8 cellular contexts compared by ENCODE assay signal in the genomic region with DNA sequence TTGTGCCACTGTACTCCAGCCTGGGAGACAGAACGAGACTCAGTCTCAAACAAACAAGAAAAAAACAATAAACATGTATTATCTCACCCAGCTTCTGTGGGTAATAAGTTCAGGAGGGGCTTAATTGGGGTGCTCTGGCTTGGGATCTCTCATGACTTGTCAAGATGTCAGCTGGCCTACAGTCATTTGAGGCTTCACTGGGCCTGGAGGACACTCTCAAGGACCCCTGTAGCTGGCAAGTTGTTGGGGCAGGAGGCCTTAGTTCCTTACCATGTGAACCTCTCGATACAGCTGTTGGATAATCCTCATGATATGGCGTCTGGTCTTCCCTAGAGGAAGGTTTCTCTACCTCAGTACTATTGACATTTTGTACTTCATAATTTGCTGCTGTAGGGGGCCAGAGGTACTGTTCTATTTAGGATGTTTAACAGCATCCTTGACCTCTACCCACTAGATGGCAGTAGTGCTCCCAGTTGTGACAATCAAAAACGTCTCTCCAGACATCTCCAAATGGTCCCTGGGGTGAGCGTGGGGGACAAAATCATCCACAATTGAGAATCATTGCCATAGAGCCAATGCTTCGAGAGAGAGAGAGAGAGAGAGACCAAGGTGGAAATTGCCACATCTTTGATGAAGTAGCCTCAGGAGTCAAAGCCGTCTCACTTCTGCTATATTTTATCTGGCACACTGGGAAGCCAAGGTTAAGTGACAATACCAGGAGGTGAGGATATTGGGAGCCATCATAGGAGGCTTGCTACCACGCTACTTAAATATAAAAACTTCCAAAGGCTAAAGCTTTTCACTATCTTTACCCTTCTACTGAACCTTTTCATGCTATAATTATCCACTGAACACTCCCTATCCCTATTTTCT. TPM values are rescaled to one million over a fixed set of nuclear protein-coding genes. Genes with fewer than 3 reads are reported as not detected.
DNase-seq lines count a peak whose midpoint lies in the region; ATAC-seq and TF ChIP-seq lines count a peak whose summit lies in the region.

No MANE protein-coding gene starts in this region.

- ATAC-seq in HG03196 (IDR thresholded peaks at IDR 0.05; ENCODE audit: unreplicated experiment) = peak; percentile 82
- peak; percentile 74 to 82 for ATAC-seq in activated CD4-positive, CD25-positive, alpha-beta regulatory T cell treated with anti-CD3 and anti-CD28 coated beads, Interleukin-2, amount 50 U/mL, for 24 hours

- no peak overlapping the region for H3K27ac ChIP-seq in liver (ENCODE audit: low read depth in 1 of 2, low read length in 2 of 2)

- no peaks in the 10 kb centered on the region for H3K36me3 ChIP-seq in liver (ENCODE audit: control insufficient read depth in 4 of 4, insufficient read depth in 3 of 4, low read depth in 1 of 4, low read length in 3 of 4)

- peak; percentile 76 to 85 for TF ChIP-seq RAD21 in liver (IDR thresholded peaks at IDR 0.05)

- H3K9ac ChIP-seq in liver (ENCODE audit: low read depth in 1 of 2, low read length in 2 of 2) = no peak overlapping the region

- no peaks in the 10 kb centered on the region for H3K9me3 ChIP-seq in liver (ENCODE audit: control insufficient read depth in 4 of 4, low read length in 3 of 4)

- H3K4me1 ChIP-seq in liver (ENCODE audit: control insufficient read depth in 4 of 4, insufficient read depth in 4 of 4, low read length in 3 of 4) = peaks cover 0 to 3% (median 0%) of the 10 kb centered on the region in 4 donors

- H3K27me3 ChIP-seq in liver (ENCODE audit: control insufficient read depth in 4 of 4, insufficient read depth in 4 of 4, low read length in 3 of 4) = no peaks in the 10 kb centered on the region

- H3K4me3 ChIP-seq in GM12875 (ENCODE audit: low read depth, low read length) (no peak overlapping the region), liver (ENCODE audit: low read depth in 1 of 3, low read length in 3 of 3) (no peak overlapping the region)

- 33% methylated on average over 8 of the region's 8 CpGs for WGBS in liver

- DNase-seq in NCI-H510A (lab: John Stamatoyannopoulos, UW) (peak; percentile 12), cerebellum (ENCODE audit: low spot score) (peak; percentile 15), 8988T (no peak)
- DNase-seq in stimulated activated CD8-positive, alpha-beta memory T cell treated with anti-CD3 and anti-CD28 coated beads, Interleukin-15, amount 100 ng/mL, for 48 hours (ENCODE audit: low read depth in 2 of 2) = peak; percentile 12 to 27

- TF ChIP-seq CTCF in GM12875 (IDR thresholded peaks at IDR 0.05; ENCODE audit: borderline replicate concordance, insufficient read depth, low read depth, low read length) (peak; percentile 77), liver (IDR thresholded peaks at IDR 0.05; ENCODE audit: low read depth, low read length, missing input control) (peak; percentile 72)

TF ChIP-seq in liver, 16 proteins besides CTCF, POLR2A, EP300 and RAD21:
- no peak for TF ChIP-seq HNF4G (IDR thresholded peaks at IDR 0.05)
- TF ChIP-seq REST (IDR thresholded peaks at IDR 0.05) = no peak
- no peak for TF ChIP-seq HNF4A (conservative IDR thresholded peaks at IDR 0.05)
- no peak for TF ChIP-seq RXRA (IDR thresholded peaks at IDR 0.05)
- no peak for TF ChIP-seq SP1 (IDR thresholded peaks at IDR 0.05)
- TF ChIP-seq, protein P1, sequence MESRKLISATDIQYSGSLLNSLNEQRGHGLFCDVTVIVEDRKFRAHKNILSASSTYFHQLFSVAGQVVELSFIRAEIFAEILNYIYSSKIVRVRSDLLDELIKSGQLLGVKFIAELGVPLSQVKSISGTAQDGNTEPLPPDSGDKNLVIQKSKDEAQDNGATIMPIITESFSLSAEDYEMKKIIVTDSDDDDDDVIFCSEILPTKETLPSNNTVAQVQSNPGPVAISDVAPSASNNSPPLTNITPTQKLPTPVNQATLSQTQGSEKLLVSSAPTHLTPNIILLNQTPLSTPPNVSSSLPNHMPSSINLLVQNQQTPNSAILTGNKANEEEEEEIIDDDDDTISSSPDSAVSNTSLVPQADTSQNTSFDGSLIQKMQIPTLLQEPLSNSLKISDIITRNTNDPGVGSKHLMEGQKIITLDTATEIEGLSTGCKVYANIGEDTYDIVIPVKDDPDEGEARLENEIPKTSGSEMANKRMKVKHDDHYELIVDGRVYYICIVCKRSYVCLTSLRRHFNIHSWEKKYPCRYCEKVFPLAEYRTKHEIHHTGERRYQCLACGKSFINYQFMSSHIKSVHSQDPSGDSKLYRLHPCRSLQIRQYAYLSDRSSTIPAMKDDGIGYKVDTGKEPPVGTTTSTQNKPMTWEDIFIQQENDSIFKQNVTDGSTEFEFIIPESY (IDR thresholded peaks at IDR 0.05) = no peak
- TF ChIP-seq GABPA (IDR thresholded peaks at IDR 0.05 in 1 of 2, conservative IDR thresholded peaks at IDR 0.05 in 1 of 2) = no peak
- TF ChIP-seq MAX (IDR thresholded peaks at IDR 0.05) = no peak
- TF ChIP-seq, protein P2, sequence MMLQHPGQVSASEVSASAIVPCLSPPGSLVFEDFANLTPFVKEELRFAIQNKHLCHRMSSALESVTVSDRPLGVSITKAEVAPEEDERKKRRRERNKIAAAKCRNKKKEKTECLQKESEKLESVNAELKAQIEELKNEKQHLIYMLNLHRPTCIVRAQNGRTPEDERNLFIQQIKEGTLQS (IDR thresholded peaks at IDR 0.05) = no peak
- TF ChIP-seq YY1 (IDR thresholded peaks at IDR 0.05) = no peak
- no peak for TF ChIP-seq TAF1 (conservative IDR thresholded peaks at IDR 0.05)
- TF ChIP-seq FOXA1 (IDR thresholded peaks at IDR 0.05) = no peak
- no peak for TF ChIP-seq FOXA2 (IDR thresholded peaks at IDR 0.05)
- TF ChIP-seq EGR1 (IDR thresholded peaks at IDR 0.05; ENCODE audit: low read depth in 2 of 2) = no peak

RNA-seq across cellular contexts. Expression of gene SLTM, which starts 23.9 kb away (rescaled TPM):
- total RNA-seq in cerebellum = 120 TPM
- 10 to 100 TPM; 44.8 to 78.1 TPM for total RNA-seq in liver
- polyA plus RNA-seq in liver = 10 to 100 TPM; 20.4 to 55.4 TPM

RNA-seq across cellular contexts. Expression of gene RNF111, which starts 30.1 kb away (rescaled TPM):
- total RNA-seq in cerebellum = 39.8 TPM
- 10 to 100 TPM; 13.6 to 16.9 TPM for total RNA-seq in liver
- polyA plus RNA-seq in liver = 1 to 10 TPM; 5.1 to 7.1 TPM
